In the genomic region with DNA sequence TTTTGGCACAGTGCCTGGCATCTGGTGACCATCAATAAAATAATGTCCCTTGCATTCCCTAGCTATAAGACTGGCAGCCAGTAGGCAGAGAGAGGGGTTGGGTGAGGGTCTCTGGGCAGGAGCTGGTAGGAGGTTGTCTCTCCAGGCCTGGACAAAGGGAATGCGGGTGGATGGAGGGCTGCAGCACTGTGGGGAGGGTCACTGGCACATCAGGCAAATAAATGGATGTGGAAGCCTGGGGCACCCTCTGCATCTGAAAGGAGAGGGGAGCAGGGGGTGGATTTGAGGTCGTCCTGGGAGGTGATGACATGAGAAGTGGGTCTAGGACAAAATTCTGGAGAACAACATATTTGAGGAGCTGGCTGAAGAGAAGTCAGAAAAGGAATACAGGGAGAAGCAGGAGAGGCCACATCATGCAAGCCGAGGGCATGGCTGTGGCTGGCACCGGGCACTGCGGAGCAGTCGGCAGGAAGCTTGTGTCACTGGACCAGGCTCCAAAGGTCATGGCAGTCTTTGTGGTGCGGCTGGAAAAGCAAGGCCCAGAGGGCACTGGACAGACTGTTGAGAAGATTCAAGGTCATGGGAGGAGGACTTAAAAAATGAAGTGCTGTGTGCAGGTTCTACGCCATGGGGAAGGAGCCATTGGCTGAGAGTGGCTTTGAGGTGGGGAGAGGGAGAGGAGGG, we compare ENCODE assay signal across 29 cellular contexts. TPM values are rescaled to one million over a fixed set of nuclear protein-coding genes. Genes with fewer than 3 reads are reported as not detected.
A peak's percentile ranks its signal among the peaks of the same experiment; 100 is the strongest.
DNase-seq lines count a peak whose midpoint lies in the region; ATAC-seq and TF ChIP-seq lines count a peak whose summit lies in the region.
"Had no signal": no experiment of that assay in that cellular context is flagged by ENCODE, and none has a peak within 500 bp of the region (broad histone marks: within the 10 kb centered on the region; RNA-seq: fewer than 3 reads in every experiment).

No MANE protein-coding gene starts in this region.

- H3K27ac ChIP-seq in DOHH2 (ENCODE audit: low read depth, low read length): peak overlapping the region; percentile 80
- H3K27ac ChIP-seq: lower lobe of right lung, ovary, Peyer's patch, spleen had no signal

- H3K4me1 Mint-ChIP-seq in osteocyte (ENCODE audit: unreplicated experiment): peaks cover 24% of the 10 kb centered on the region
- H3K4me1 Mint-ChIP-seq: activated naive CD4-positive, alpha-beta T cell treated with anti-CD3 and anti-CD28 coated beads, Interleukin-2, amount 50 U/mL, for 24 hours; activated T-helper 17 cell treated with anti-CD3 and anti-CD28 coated beads, Interleukin-2, amount 50 U/mL, for 72 hours had no signal

- no peak overlapping the region for H3K27ac Mint-ChIP-seq in osteocyte (ENCODE audit: unreplicated experiment)
- H3K27ac Mint-ChIP-seq: activated CD8-positive, alpha-beta T cell treated with anti-CD3 and anti-CD28 coated beads, Interleukin-2, amount 10 ng/mL, durations not matched to agents 7 days and 5 days; activated naive CD4-positive, alpha-beta T cell treated with anti-CD3 and anti-CD28 coated beads, Interleukin-2, amount 50 U/mL, for 24 hours; activated T-helper 17 cell treated with anti-CD3 and anti-CD28 coated beads, Interleukin-2, amount 50 U/mL, for 72 hours; stimulated activated naive CD8-positive, alpha-beta T cell treated with anti-CD3 and anti-CD28 coated beads, Interleukin-15, Interleukin-2, amounts not matched to agents 100 ng/mL and 50 ng/mL, for 24 hours had no signal

- H3K36me3 ChIP-seq in DOHH2 (ENCODE audit: control insufficient read depth, low read length) (no peaks in the 10 kb centered on the region), adipocyte (ENCODE audit: control insufficient read depth, insufficient read depth, low read length, severe bottlenecking) (no peaks in the 10 kb centered on the region)
- H3K36me3 ChIP-seq: BE2C, heart right ventricle, lower lobe of right lung, ovary, Peyer's patch, spleen, uterus had no signal

- H3K36me3 Mint-ChIP-seq in osteocyte (ENCODE audit: unreplicated experiment): no peaks in the 10 kb centered on the region

- H3K9me3 Mint-ChIP-seq in osteocyte (ENCODE audit: unreplicated experiment): peaks cover 7% of the 10 kb centered on the region
- H3K9me3 Mint-ChIP-seq: activated naive CD4-positive, alpha-beta T cell treated with anti-CD3 and anti-CD28 coated beads, Interleukin-2, amount 50 U/mL, for 24 hours had no signal

- no peak for TF ChIP-seq CTCF in DOHH2 (IDR thresholded peaks at IDR 0.05; ENCODE audit: low read depth, low read length, poor library complexity, severe bottlenecking)
- no peak for TF ChIP-seq CTCF in osteocyte (IDR thresholded peaks at IDR 0.05)

- no peaks in the 10 kb centered on the region for H3K79me2 ChIP-seq in DOHH2 (ENCODE audit: control insufficient read depth, low read length)

- 0 out of 2 replicates have a peak, but pooled peaks cover 5% of the 10 kb centered on the region for H3F3A ChIP-seq in DOHH2 (ENCODE audit: control insufficient read depth, insufficient read depth)

- H3K9me2 ChIP-seq in DOHH2 (replicated peaks; ENCODE audit: control insufficient read depth, low read length): no peaks in the 10 kb centered on the region

- H3K4me2 ChIP-seq in DOHH2 (ENCODE audit: low read length): peak overlapping the region; percentile 86

- DNase-seq in adipocyte (ENCODE audit: low read depth) (no peak), left lobe of liver (ENCODE audit: low spot score) (peak; percentile 57), osteocyte (ENCODE audit: extremely low spot score, unreplicated experiment) (peak; percentile 75), T-helper 1 cell (no peak), dermis blood vessel endothelial cell (no peak), Ammon's horn (ENCODE audit: low spot score) (no peak), 8988T (no peak)
- DNase-seq: activated CD8-positive, alpha-beta T cell treated with anti-CD3 and anti-CD28 coated beads, Interleukin-2, amount 10 ng/mL, durations not matched to agents 7 days and 5 days; BE2C; cortex of kidney; foreskin melanocyte; heart right ventricle; lower lobe of right lung; mucosa of descending colon; NCI-H446; NCI-H748 treated with DMSO at 0.1 percent for 48 hours; ovary; Peyer's patch; SHP77; spleen; stimulated activated CD4-positive, alpha-beta T cell treated with anti-CD3 and anti-CD28 coated beads, Interleukin-2, amount 100 ng/mL, for 24 hours; uterus had no signal

- H3K4me3 ChIP-seq in DOHH2 (ENCODE audit: low read length): peak overlapping the region; percentile 58
- H3K4me3 ChIP-seq in adipocyte (ENCODE audit: low read length): no peak overlapping the region
- H3K4me3 ChIP-seq: heart right ventricle, lower lobe of right lung, mucosa of descending colon, ovary, Peyer's patch, spleen, uterus had no signal

- peak overlapping the region; percentile 77 for H3K9ac ChIP-seq in adipocyte (ENCODE audit: low read length)

- H3K27me3 ChIP-seq in DOHH2 (ENCODE audit: control insufficient read depth, low read length) (no peaks in the 10 kb centered on the region), adipocyte (replicated peaks; ENCODE audit: control insufficient read depth, insufficient read depth, low read length) (no peaks in the 10 kb centered on the region)
- H3K27me3 ChIP-seq: BE2C, ovary, Peyer's patch, uterus had no signal

- ATAC-seq in left lobe of liver: peak; percentile 97
- ATAC-seq: activated CD8-positive, alpha-beta T cell treated with anti-CD3 and anti-CD28 coated beads, Interleukin-2, amount 10 ng/mL, durations not matched to agents 7 days and 5 days; activated T-helper 17 cell treated with anti-CD3 and anti-CD28 coated beads, Interleukin-2, amount 50 U/mL, for 72 hours; esophagus mucosa; HCT116; lower lobe of right lung; mucosa of descending colon had no signal

- no peaks in the 10 kb centered on the region for H4K20me1 ChIP-seq in DOHH2 (ENCODE audit: control insufficient read depth, insufficient read depth, low read depth, low read length)

- H3K27me3 Mint-ChIP-seq in osteocyte (ENCODE audit: unreplicated experiment): peaks cover 16% of the 10 kb centered on the region

- no peak overlapping the region for H3K4me3 Mint-ChIP-seq in osteocyte (ENCODE audit: unreplicated experiment)
- H3K4me3 Mint-ChIP-seq: activated CD8-positive, alpha-beta T cell treated with anti-CD3 and anti-CD28 coated beads, Interleukin-2, amount 10 ng/mL, durations not matched to agents 7 days and 5 days; activated naive CD4-positive, alpha-beta T cell treated with anti-CD3 and anti-CD28 coated beads, Interleukin-2, amount 50 U/mL, for 24 hours; activated T-helper 17 cell treated with anti-CD3 and anti-CD28 coated beads, Interleukin-2, amount 50 U/mL, for 72 hours; natural killer cell treated with Interleukin-12 subunit alpha and Interleukin-12 subunit beta and Interleukin-15 and Interleukin-18, amount 100 ng/mL, for 72 hours; stimulated activated naive CD8-positive, alpha-beta T cell treated with anti-CD3 and anti-CD28 coated beads, Interleukin-15, Interleukin-2, amounts not matched to agents 100 ng/mL and 50 ng/mL, for 24 hours had no signal

- H3K9me3 ChIP-seq in DOHH2 (ENCODE audit: control insufficient read depth, insufficient read depth, low read length) (peaks cover under 1% of the 10 kb centered on the region; the same call in 1 of the 2 replicates), adipocyte (ENCODE audit: control insufficient read depth, low read length) (no peaks in the 10 kb centered on the region)
- H3K9me3 ChIP-seq: BE2C, lower lobe of right lung, mucosa of descending colon, ovary, Peyer's patch, uterus had no signal

- H3K4me1 ChIP-seq in DOHH2 (ENCODE audit: control insufficient read depth, low read length) (peaks cover 63% of the 10 kb centered on the region), adipocyte (ENCODE audit: control insufficient read depth, insufficient read depth, low read length) (peaks cover 32% of the 10 kb centered on the region)
- H3K4me1 ChIP-seq: lower lobe of right lung, Peyer's patch, spleen, uterus had no signal

RNA-seq across cellular contexts. Expression of a gene that starts 36.5 kb away (rescaled TPM):
- total RNA-seq in left lobe of liver: 0.96 TPM
- 11.3 and 14.0 TPM in 2 replicates for total RNA-seq in osteocyte
- total RNA-seq in dermis blood vessel endothelial cell: 0.28 and 1.0 TPM in 2 replicates
- total RNA-seq: activated CD8-positive, alpha-beta T cell treated with anti-CD3 and anti-CD28 coated beads, Interleukin-2, amount 10 ng/mL, durations not matched to agents 7 days and 5 days; natural killer cell treated with Interleukin-12 subunit alpha and Interleukin-12 subunit beta and Interleukin-15 and Interleukin-18, amount 100 ng/mL, for 72 hours had no signal

Comparison
In these comparisons a context has a peak if more than half of its experiments do, and no peak if none do; other contexts are left out.
1. DNase-seq: peak in left lobe of liver (single experiment) and osteocyte (single experiment); none in adipocyte (single experiment), T-helper 1 cell (0 of 5), dermis blood vessel endothelial cell (single experiment), Ammon's horn (single experiment) and 8988T (single experiment).